In genomic region chr3:193592841-193593665, GRCh38 we compare ENCODE assay signal across 1 cellular context.
TF ChIP-seq lines count a peak whose summit lies in the region.

Gene OPA1, plus strand, starts transcription at chr3:193593208. Its CDS starts 170 bp downstream, at chr3:193593378.

TF ChIP-seq in HepG2, 621 proteins besides CTCF, POLR2A, EP300 and RAD21 (continued from another document and continues in another):
- peak; percentile 15; the same call in 1 of the 2 replicates for TF ChIP-seq BCL3 (CRISPR knock-in tag; IDR thresholded peaks at IDR 0.05)
- TF ChIP-seq STAG1 (CRISPR knock-in tag; IDR thresholded peaks at IDR 0.05), result no peak
- no peak for TF ChIP-seq MBNL3 (CRISPR knock-in tag; conservative IDR thresholded peaks at IDR 0.05)
- 0 out of 2 replicates have a peak, but pooled peaks have one; percentile 42 for TF ChIP-seq MYNN (CRISPR knock-in tag; IDR thresholded peaks at IDR 0.05; ENCODE audit: low read depth)
- no peak; the same call in 1 of the 2 replicates for TF ChIP-seq SNAPC5 (CRISPR knock-in tag; IDR thresholded peaks at IDR 0.05; ENCODE audit: borderline replicate concordance)
- peak; percentile 49 for TF ChIP-seq TAF15 (IDR thresholded peaks at IDR 0.05; ENCODE audit: low read depth, low read length, poor library complexity, severe bottlenecking)
- TF ChIP-seq POGZ (CRISPR knock-in tag; IDR thresholded peaks at IDR 0.05), result peak; percentile 100
- no peak; the same call in 1 of the 2 replicates for TF ChIP-seq ZNF136 (CRISPR knock-in tag; IDR thresholded peaks at IDR 0.05; ENCODE audit: low read depth)
- TF ChIP-seq ZNF232 (CRISPR knock-in tag; IDR thresholded peaks at IDR 0.05; ENCODE audit: borderline replicate concordance), result peak; percentile 91; the same call in 1 of the 2 replicates
- TF ChIP-seq NCOR1 (IDR thresholded peaks at IDR 0.05; ENCODE audit: borderline replicate concordance, low read length), result no peak
- peak; percentile 68; the same call in 1 of the 2 replicates for TF ChIP-seq ZBED4 (CRISPR knock-in tag; IDR thresholded peaks at IDR 0.05; ENCODE audit: borderline replicate concordance)
- peak; percentile 67; the same call in 1 of the 2 replicates for TF ChIP-seq ZNF275 (CRISPR knock-in tag; IDR thresholded peaks at IDR 0.05; ENCODE audit: borderline replicate concordance)
- peak; percentile 36; the same call in 1 of the 2 replicates for TF ChIP-seq ZNF121 (CRISPR knock-in tag; IDR thresholded peaks at IDR 0.05)
- no peak for TF ChIP-seq TSC22D2 (CRISPR knock-in tag; IDR thresholded peaks at IDR 0.05; ENCODE audit: borderline replicate concordance)
- TF ChIP-seq ZNF33B (CRISPR knock-in tag; IDR thresholded peaks at IDR 0.05), result peak; percentile 80
- TF ChIP-seq NFE2L2 (IDR thresholded peaks at IDR 0.05; ENCODE audit: low read length), result no peak
- no peak for TF ChIP-seq DZIP1 (CRISPR knock-in tag; IDR thresholded peaks at IDR 0.05)
- TF ChIP-seq ZMYM3 (CRISPR knock-in tag; IDR thresholded peaks at IDR 0.05), result peak; percentile 80
- TF ChIP-seq CAMTA2 (CRISPR knock-in tag; IDR thresholded peaks at IDR 0.05; ENCODE audit: borderline replicate concordance), result peak; percentile 90; the same call in 1 of the 2 replicates
- peak; percentile 93 for TF ChIP-seq CCDC6 (CRISPR knock-in tag; IDR thresholded peaks at IDR 0.05)
- TF ChIP-seq NPAS2 (CRISPR knock-in tag; IDR thresholded peaks at IDR 0.05; ENCODE audit: borderline replicate concordance), result no peak
- TF ChIP-seq FOXK1 (CRISPR knock-in tag; IDR thresholded peaks at IDR 0.05; ENCODE audit: borderline replicate concordance, low read depth), result peak; percentile 98
- TF ChIP-seq SIN3B (IDR thresholded peaks at IDR 0.05; ENCODE audit: low read length), result peak; percentile 79
- no peak for TF ChIP-seq NFRKB (IDR thresholded peaks at IDR 0.05)
- TF ChIP-seq ZNF737 (CRISPR knock-in tag; IDR thresholded peaks at IDR 0.05; ENCODE audit: borderline replicate concordance), result peak; percentile 91; the same call in 1 of the 2 replicates
- TF ChIP-seq ATF2 (CRISPR knock-in tag; IDR thresholded peaks at IDR 0.05), result peak; percentile 95
- TF ChIP-seq FOXO4 (CRISPR knock-in tag; conservative IDR thresholded peaks at IDR 0.05), result 0 out of 2 replicates have a peak, but pooled peaks have one; percentile 86
- TF ChIP-seq HNF4A (CRISPR knock-in tag; IDR thresholded peaks at IDR 0.05), result peak; percentile 65
- peak; percentile 71; the same call in 1 of the 2 replicates for TF ChIP-seq NFKB2 (CRISPR knock-in tag; IDR thresholded peaks at IDR 0.05; ENCODE audit: borderline replicate concordance)
- 0 out of 2 replicates have a peak, but pooled peaks have one; percentile 81 for TF ChIP-seq ZBTB4 (CRISPR knock-in tag; IDR thresholded peaks at IDR 0.05; ENCODE audit: borderline replicate concordance)
- TF ChIP-seq NFE2 (CRISPR knock-in tag; IDR thresholded peaks at IDR 0.05), result no peak
- TF ChIP-seq RNF219 (CRISPR knock-in tag; IDR thresholded peaks at IDR 0.05), result 0 out of 2 replicates have a peak, but pooled peaks have one; percentile 22
- TF ChIP-seq SNAI1 (CRISPR knock-in tag; IDR thresholded peaks at IDR 0.05; ENCODE audit: borderline replicate concordance), result no peak
- TF ChIP-seq HHEX (CRISPR knock-in tag; IDR thresholded peaks at IDR 0.05), result no peak
- TF ChIP-seq ZC3H4 (CRISPR knock-in tag; IDR thresholded peaks at IDR 0.05; ENCODE audit: borderline replicate concordance), result no peak
- TF ChIP-seq MTERF4 (CRISPR knock-in tag; IDR thresholded peaks at IDR 0.05), result no peak; the same call in 1 of the 2 replicates
- no peak for TF ChIP-seq ONECUT2 (CRISPR knock-in tag; IDR thresholded peaks at IDR 0.05)
- 0 out of 2 replicates have a peak, but pooled peaks have one; percentile 66 for TF ChIP-seq ZNF180 (CRISPR knock-in tag; IDR thresholded peaks at IDR 0.05; ENCODE audit: borderline replicate concordance, low read depth)
- 0 out of 2 replicates have a peak, but pooled peaks have one; percentile 47 for TF ChIP-seq ZNF256 (CRISPR knock-in tag; conservative IDR thresholded peaks at IDR 0.05)
- peak; percentile 96; the same call in 1 of the 2 replicates for TF ChIP-seq EEA1 (CRISPR knock-in tag; IDR thresholded peaks at IDR 0.05; ENCODE audit: borderline replicate concordance)
- TF ChIP-seq ZNF496 (CRISPR knock-in tag; IDR thresholded peaks at IDR 0.05; ENCODE audit: insufficient replicate concordance), result no peak
